8 cellular contexts compared by ENCODE assay signal in the genomic region with DNA sequence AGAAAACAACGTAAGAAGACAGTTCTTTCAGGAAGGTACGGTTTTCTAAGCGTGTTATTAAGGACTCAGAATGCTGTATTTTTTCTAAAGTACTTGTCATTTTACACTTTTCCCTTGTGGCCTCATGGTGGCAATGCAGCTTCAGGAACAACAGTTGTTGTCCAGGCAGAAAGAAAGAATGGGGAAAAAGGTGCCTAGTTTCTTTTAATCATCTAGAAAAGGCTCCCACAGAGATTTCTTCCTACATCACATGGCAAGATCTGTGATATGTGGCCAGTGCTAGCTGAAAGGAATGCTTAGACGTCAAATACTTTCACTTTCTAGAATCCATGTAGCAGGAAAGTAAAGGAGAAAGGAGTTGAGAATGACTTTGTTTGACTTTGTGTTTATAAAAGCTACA. TPM values are rescaled to one million over a fixed set of nuclear protein-coding genes. Genes with fewer than 3 reads are reported as not detected.
DNase-seq lines count a peak whose midpoint lies in the region; ATAC-seq, FAIRE-seq and TF ChIP-seq lines count a peak whose summit lies in the region.

No MANE protein-coding gene starts in this region.

- TF ChIP-seq CTCF in SU-DHL-6 (IDR thresholded peaks at IDR 0.05; ENCODE audit: insufficient read depth, low read length, poor library complexity, severe bottlenecking): no peak
- TF ChIP-seq CTCF in natural killer cell (IDR thresholded peaks at IDR 0.05): no peak

- H3K27ac ChIP-seq in SU-DHL-6 (ENCODE audit: low read depth, low read length) (no peak overlapping the region), substantia nigra (ENCODE audit: low read depth, low read length, poor library complexity, severe bottlenecking) (no peak overlapping the region)

- peaks cover 14% of the 10 kb centered on the region for H3K36me3 Mint-ChIP-seq in natural killer cell

- H4K20me1 ChIP-seq in SU-DHL-6 (ENCODE audit: low read depth, low read length): no peaks in the 10 kb centered on the region

- H3K4me3 Mint-ChIP-seq in natural killer cell: no peak overlapping the region

- no peaks in the 10 kb centered on the region for H3F3A ChIP-seq in SU-DHL-6 (ENCODE audit: insufficient read depth)

- H3K4me2 ChIP-seq in SU-DHL-6 (ENCODE audit: low read depth, low read length, poor library complexity, severe bottlenecking): peak overlapping the region; percentile 53

- DNase-seq in GM04503 (ENCODE audit: low read depth) (peak; percentile 1), HTR-8/SVneo (ENCODE audit: insufficient read length, low spot score) (peak; percentile 12), globus pallidus (ENCODE audit: low spot score) (peak; percentile 77), substantia nigra (lab: John Stamatoyannopoulos, UW) (peak in 26 of 49 donors; percentile 1 to 42 (median 11)), NCI-H1436 treated with DMSO at 0.1 percent for 48 hours (lab: John Stamatoyannopoulos, UW) (no peak), natural killer cell (no peak)
- no peak for DNase-seq in activated CD4-positive, alpha-beta T cell treated with anti-CD3 and anti-CD28 coated beads for 1 hour

- H3K27me3 ChIP-seq in SU-DHL-6 (ENCODE audit: low read length): no peaks in the 10 kb centered on the region

- peaks cover 18% of the 10 kb centered on the region in 2 donors for H3K9me3 Mint-ChIP-seq in natural killer cell

- H3K9ac ChIP-seq in SU-DHL-6 (ENCODE audit: low read length): peak overlapping the region; percentile 20; the same call in 1 of the 2 replicates

- no peaks in the 10 kb centered on the region for H3K9me3 ChIP-seq in SU-DHL-6 (ENCODE audit: insufficient read depth, low read length)

- no peak for ATAC-seq in natural killer cell

- H3K4me1 Mint-ChIP-seq in natural killer cell: no peaks in the 10 kb centered on the region

- H3K9me2 ChIP-seq in SU-DHL-6 (replicated peaks; ENCODE audit: insufficient read depth, low read length): no peaks in the 10 kb centered on the region

- no peaks in the 10 kb centered on the region for H3K79me2 ChIP-seq in SU-DHL-6 (ENCODE audit: insufficient read depth, low read length)

- intact Hi-C loops in natural killer cell (cut with micrococcal nuclease): no loop called here

- no peaks in the 10 kb centered on the region for H3K27me3 Mint-ChIP-seq in natural killer cell (ENCODE audit: low read depth in 2 of 2)

- FAIRE-seq in HTR-8/SVneo (lab: Jason Lieb, UNC): no peak

- H3K36me3 ChIP-seq in SU-DHL-6 (ENCODE audit: low read length): no peaks in the 10 kb centered on the region

- no peak overlapping the region for H3K27ac Mint-ChIP-seq in natural killer cell

- H3K4me3 ChIP-seq in SU-DHL-6 (ENCODE audit: insufficient read depth, low read length, poor library complexity, severe bottlenecking): no peak overlapping the region

- peak overlapping the region; percentile 80 for H2AFZ ChIP-seq in SU-DHL-6 (ENCODE audit: low read depth, low read length, severe bottlenecking)

RNA-seq across cellular contexts. Expression of a gene that starts 49.0 kb away (rescaled TPM):
- not detected for total RNA-seq in natural killer cell

Comparison
In these comparisons a context has a peak if more than half of its experiments do, and no peak if none do; other contexts are left out.
1. DNase-seq: peak in GM04503 (single experiment), HTR-8/SVneo (single experiment), globus pallidus (single experiment) and substantia nigra (26 of 49); none in activated CD4-positive, alpha-beta T cell treated with anti-CD3 and anti-CD28 coated beads for 1 hour (single experiment), NCI-H1436 treated with DMSO at 0.1 percent for 48 hours (single experiment) and natural killer cell (single experiment).